ENCODE assay signal across 8 cellular contexts in genomic region chr4:123444298-123444731, GRCh38. TPM values are rescaled to one million over a fixed set of nuclear protein-coding genes. Genes with fewer than 3 reads are reported as not detected.
A peak's percentile ranks its signal among the peaks of the same experiment; 100 is the strongest.
DNase-seq lines count a peak whose midpoint lies in the region; ATAC-seq and TF ChIP-seq lines count a peak whose summit lies in the region.

No MANE protein-coding gene starts in this region.

- CTCF ChIA-PET in Panc1 (lab: Charles Lee): no interaction called here

- 3 to 4% methylated on average over 4 to 6 of the region's 9 CpGs for WGBS in mesodermal cell (ENCODE audit: insufficient coverage in 2 of 2), 2 experiments

- peak overlapping the region; percentile 99 for H3K27ac ChIP-seq in Panc1 (ENCODE audit: low read length)
- H3K27ac ChIP-seq in colonic mucosa: peak overlapping the region; percentile 2
- H3K27ac ChIP-seq in mesodermal cell (ENCODE audit: low read depth, low read length, severe bottlenecking): peak overlapping the region; percentile 89
- no peak overlapping the region for H3K27ac ChIP-seq in effector memory CD4-positive, alpha-beta T cell (ENCODE audit: insufficient read depth, low read length, poor library complexity, severe bottlenecking)

- H3K9me3 ChIP-seq in Panc1 (ENCODE audit: control insufficient read depth, insufficient read depth, low read depth, low read length) (no peaks in the 10 kb centered on the region), colonic mucosa (no peaks in the 10 kb centered on the region), mesodermal cell (ENCODE audit: control insufficient read depth, low read length) (no peaks in the 10 kb centered on the region), BE2C (no peaks in the 10 kb centered on the region)
- H3K9me3 ChIP-seq in effector memory CD4-positive, alpha-beta T cell (ENCODE audit: control insufficient read depth, low read length): no peaks in the 10 kb centered on the region

- H3K9ac ChIP-seq in colonic mucosa (ENCODE audit: low read depth in 2 of 2, low read length in 2 of 2): peak overlapping the region in 1 of 2 donors; percentile 8

- BruUV-seq in Panc1 (replicated peaks; lab: Mats Ljungman, UMichigan): no TSS peak

- H3K4me3 ChIP-seq in Panc1 (ENCODE audit: low read depth in 2 of 2, low read length in 2 of 2): peak overlapping the region in 1 of 2 experiments; percentile 30; a peak in 2 of 4 replicates
- H3K4me3 ChIP-seq in colonic mucosa: no peak overlapping the region
- H3K4me3 ChIP-seq in mesodermal cell (ENCODE audit: extremely low read depth, insufficient read depth, low read length, poor library complexity, severe bottlenecking): no peak overlapping the region
- no peak overlapping the region for H3K4me3 ChIP-seq in effector memory CD4-positive, alpha-beta T cell (ENCODE audit: insufficient read depth, low read depth, low read length, poor library complexity, severe bottlenecking)
- H3K4me3 ChIP-seq in BE2C (ENCODE audit: low read depth, low read length): no peak overlapping the region

- peak; percentile 50 for DNase-seq in Ammon's horn (ENCODE audit: low spot score)
- no peak for DNase-seq in Panc1 (ENCODE audit: low read depth, low spot score)
- peak; percentile 63 for DNase-seq in colonic mucosa
- DNase-seq in effector memory CD4-positive, alpha-beta T cell: no peak
- DNase-seq in BE2C: no peak

- ATAC-seq in GM18909 (IDR thresholded peaks at IDR 0.05; ENCODE audit: poor library complexity, unreplicated experiment): peak; percentile 92
- ATAC-seq in HG03097 (IDR thresholded peaks at IDR 0.05; ENCODE audit: low FRiP score, unreplicated experiment): peak; percentile 75
- ATAC-seq in Panc1: peak; percentile 96

- H3K27me3 ChIP-seq in Panc1 (ENCODE audit: control insufficient read depth, insufficient read depth, low read length) (no peaks in the 10 kb centered on the region), colonic mucosa (no peaks in the 10 kb centered on the region), BE2C (no peaks in the 10 kb centered on the region)
- no peaks in the 10 kb centered on the region for H3K27me3 ChIP-seq in effector memory CD4-positive, alpha-beta T cell (replicated peaks; ENCODE audit: control insufficient read depth, insufficient read depth, low read length, poor library complexity, severe bottlenecking)

- TF ChIP-seq CTCF in Panc1 (IDR thresholded peaks at IDR 0.05) (no peak), colonic mucosa (IDR thresholded peaks at IDR 0.05) (no peak), BE2C (IDR thresholded peaks at IDR 0.05; ENCODE audit: low read depth, low read length) (no peak)

- intact Hi-C loops in Panc1 (cut with micrococcal nuclease; ENCODE audit: unreplicated experiment): loop anchor here (5.0 kb wide), 2 partner anchors 33 to 37 kb away; no protein-coding TSS in a partner anchor
- intact Hi-C loops in colonic mucosa (cut with DNase I): no loop called here

- POLR2A ChIA-PET in Panc1 (lab: Charles Lee): no interaction called here

- in situ Hi-C loops in Panc1 (cut with HindIII; ENCODE audit: low pct_unique_long_range_greater_than_20kb, low sequenced_read_pairs): no loop called here

- no peaks in the 10 kb centered on the region for H3K36me3 ChIP-seq in Panc1 (ENCODE audit: control insufficient read depth, insufficient read depth, low read length)
- no peaks in the 10 kb centered on the region for H3K36me3 ChIP-seq in colonic mucosa
- no peaks in the 10 kb centered on the region for H3K36me3 ChIP-seq in mesodermal cell (ENCODE audit: control insufficient read depth, insufficient read depth, low read length)
- no peaks in the 10 kb centered on the region for H3K36me3 ChIP-seq in effector memory CD4-positive, alpha-beta T cell (ENCODE audit: control insufficient read depth, insufficient read depth, low read length)
- H3K36me3 ChIP-seq in BE2C: no peaks in the 10 kb centered on the region

- H3K4me1 ChIP-seq in Panc1 (ENCODE audit: control insufficient read depth, insufficient read depth, low read length): peaks cover 28% of the 10 kb centered on the region
- no peaks in the 10 kb centered on the region for H3K4me1 ChIP-seq in colonic mucosa
- H3K4me1 ChIP-seq in mesodermal cell (ENCODE audit: control insufficient read depth, insufficient read depth, low read length, poor library complexity, severe bottlenecking): peaks cover 17% of the 10 kb centered on the region
- no peaks in the 10 kb centered on the region for H3K4me1 ChIP-seq in effector memory CD4-positive, alpha-beta T cell (ENCODE audit: control insufficient read depth, insufficient read depth, low read length, poor library complexity, severe bottlenecking)
- H3K4me1 ChIP-seq in BE2C: no peaks in the 10 kb centered on the region

RNA-seq across cellular contexts. Expression of gene SPRY1, which starts 47.7 kb away (rescaled TPM):
- 77.8 TPM for total RNA-seq in Panc1 (2021; ENCODE audit: unreplicated experiment)
- 68.8 TPM for polyA plus RNA-seq in Panc1 (2012; ENCODE audit: insufficient read length)
- total RNA-seq in colonic mucosa: 10 to 100 TPM; 23.8 to 34.2 TPM
- polyA plus RNA-seq in mesodermal cell (2013, experiment 1 of 2): 112 TPM
- 90.0 TPM for polyA plus RNA-seq in mesodermal cell (2013, experiment 2 of 2)
- not detected for polyA plus RNA-seq in BE2C (2012; ENCODE audit: insufficient read depth, insufficient read length, low read depth)

Comparison
In these comparisons a context has a peak if more than half of its experiments do, and no peak if none do; other contexts are left out.
1. DNase-seq: peak in Ammon's horn (single experiment) and colonic mucosa (single experiment); none in Panc1 (single experiment), effector memory CD4-positive, alpha-beta T cell (0 of 3) and BE2C (single experiment).
2. Peak in every context shown above with its lines, with median percentiles within 50 percentile points of each other: ATAC-seq.